In genomic region chr5:73380710-73381586, GRCh38 we compare ENCODE assay signal across 15 cellular contexts.
A peak's percentile ranks its signal among the peaks of the same experiment; 100 is the strongest.
DNase-seq lines count a peak whose midpoint lies in the region; TF ChIP-seq lines count a peak whose summit lies in the region.
"Had no signal": no experiment of that assay in that cellular context is flagged by ENCODE, and none has a peak within 500 bp of the region (broad histone marks: within the 10 kb centered on the region; RNA-seq: fewer than 3 reads in every experiment).

No MANE protein-coding gene starts in this region.

- H3K4me3 ChIP-seq in mesendoderm (ENCODE audit: low read length), result no peak overlapping the region
- peak overlapping the region; percentile 36 to 55 for H3K4me3 ChIP-seq in testis
- H3K4me3 ChIP-seq in ascending aorta, result no peak overlapping the region

- peak; percentile 16 for DNase-seq in activated naive CD4-positive, alpha-beta T cell treated with anti-CD3 and anti-CD28 coated beads, Interleukin-2, amount 50 U/mL, for 16 hours
- no peak for DNase-seq in activated naive CD4-positive, alpha-beta T cell (lab: John Stamatoyannopoulos, UW)
- peak; percentile 39 for DNase-seq in mesendoderm
- DNase-seq in testis, result no peak
- no peak for DNase-seq in ascending aorta (ENCODE audit: low spot score in 2 of 2)
- DNase-seq in GOT3 (lab: John Stamatoyannopoulos, UW), result no peak
- no peak for DNase-seq in HCEC 1CT
- DNase-seq: amniotic stem cell; DMS79 treated with DMSO at 0.1 percent for 48 hours; HFFc6; NCI-H146; NK-92 treated with Interleukin-12 subunit alpha and Interleukin-12 subunit beta, amount 100 ng/mL, for 24 hours; nucleus accumbens; stimulated activated CD8-positive, alpha-beta memory T cell treated with anti-CD3 and anti-CD28 coated beads, Interleukin-4, amount 100 ng/mL, for 48 hours had no signal

- no peaks in the 10 kb centered on the region for H3K9me3 ChIP-seq in testis
- peaks cover 9 to 10% of the 10 kb centered on the region in 2 donors for H3K9me3 ChIP-seq in ascending aorta

- H3K9ac ChIP-seq in mesendoderm (ENCODE audit: low read length), result no peak overlapping the region

- no peaks in the 10 kb centered on the region for H3K79me1 ChIP-seq in mesendoderm (ENCODE audit: low read length)

- H4K5ac ChIP-seq in mesendoderm (ENCODE audit: low read length), result no peak overlapping the region

- peaks cover 16% of the 10 kb centered on the region for H3K9me3 Mint-ChIP-seq in activated naive CD8-positive, alpha-beta T cell (ENCODE audit: low read depth)

- H3K56ac ChIP-seq in mesendoderm (ENCODE audit: low read length), result no peak overlapping the region

- no peak overlapping the region for H2BK15ac ChIP-seq in mesendoderm (replicated peaks; ENCODE audit: low read depth)

- no peak overlapping the region for H3K27ac ChIP-seq in mesendoderm (ENCODE audit: low read depth, low read length)
- H3K27ac ChIP-seq in testis, result no peak overlapping the region
- no peak overlapping the region for H3K27ac ChIP-seq in ascending aorta

- H3K4ac ChIP-seq in mesendoderm (ENCODE audit: low read depth, low read length), result no peak overlapping the region

- WGBS in mesendoderm (ENCODE audit: extremely low coverage, insufficient coverage, low lambda C conversion rate), result no CpG with 5 or more reads among the region's 54 CpGs
- WGBS in testis, 2 donors, result 17 to 18% methylated on average over 32 to 42 of the region's 54 CpGs

- H3K36me3 ChIP-seq in mesendoderm (ENCODE audit: control insufficient read depth, insufficient read depth, low read length) (no peaks in the 10 kb centered on the region), testis (ENCODE audit: low read depth, missing control alignments) (no peaks in the 10 kb centered on the region), ascending aorta (no peaks in the 10 kb centered on the region)

- peaks cover 38% of the 10 kb centered on the region for H3K27me3 Mint-ChIP-seq in activated naive CD8-positive, alpha-beta T cell

- no peak overlapping the region for H4K8ac ChIP-seq in mesendoderm (ENCODE audit: low read depth, low read length)

- H3K4me1 ChIP-seq in mesendoderm (ENCODE audit: control insufficient read depth, low read depth, low read length) (no peaks in the 10 kb centered on the region), testis (peaks cover 9% of the 10 kb centered on the region), ascending aorta (no peaks in the 10 kb centered on the region)

- H2AK5ac ChIP-seq in mesendoderm (ENCODE audit: low read length), result no peak overlapping the region

- intact Hi-C loops in testis (cut with DNase I; ENCODE audit: low total_unique reads) (no loop called here), ascending aorta (cut with DNase I) (no loop called here)

- no peak overlapping the region for H3K18ac ChIP-seq in mesendoderm (ENCODE audit: low read length)

- peaks cover 11% of the 10 kb centered on the region for H3K36me3 Mint-ChIP-seq in activated naive CD8-positive, alpha-beta T cell

- H3K79me2 ChIP-seq in mesendoderm (ENCODE audit: control insufficient read depth, insufficient read depth, low read length), result no peaks in the 10 kb centered on the region

- H3K4me2 ChIP-seq in mesendoderm (ENCODE audit: low read length), result no peak overlapping the region

- H3K27me3 ChIP-seq in mesendoderm (ENCODE audit: insufficient read depth, low read length, poor library complexity) (peaks cover 28% of the 10 kb centered on the region), testis (no peaks in the 10 kb centered on the region), ascending aorta (no peaks in the 10 kb centered on the region)

- H2BK5ac ChIP-seq in mesendoderm (ENCODE audit: low read length), result no peak overlapping the region

- H2BK120ac ChIP-seq in mesendoderm (ENCODE audit: low read depth, low read length), result no peak overlapping the region

- peaks cover 10% of the 10 kb centered on the region for H3K4me1 Mint-ChIP-seq in activated naive CD8-positive, alpha-beta T cell (ENCODE audit: low read depth)

- no peak for TF ChIP-seq POLR2A in testis (IDR thresholded peaks at IDR 0.05)

- H3K27ac Mint-ChIP-seq in activated naive CD8-positive, alpha-beta T cell, result no peak overlapping the region
- H3K27ac Mint-ChIP-seq: HFFc6 had no signal

- H3K23ac ChIP-seq in mesendoderm (ENCODE audit: low read length), result no peak overlapping the region

- no peak for TF ChIP-seq CTCF in testis (IDR thresholded peaks at IDR 0.05)
- TF ChIP-seq CTCF in ascending aorta (IDR thresholded peaks at IDR 0.05), result no peak

- peak overlapping the region; percentile 76 for H3K4me3 Mint-ChIP-seq in activated naive CD8-positive, alpha-beta T cell
- H3K4me3 Mint-ChIP-seq: HFFc6 had no signal

Comparison
In these comparisons a context has a peak if more than half of its experiments do, and no peak if none do; other contexts are left out.
1. DNase-seq: peak in activated naive CD4-positive, alpha-beta T cell treated with anti-CD3 and anti-CD28 coated beads, Interleukin-2, amount 50 U/mL, for 16 hours (single experiment) and mesendoderm (single experiment); none in activated naive CD4-positive, alpha-beta T cell (0 of 4), testis (single experiment), ascending aorta (0 of 2), GOT3 (single experiment) and HCEC 1CT (single experiment).
2. H3K4me3 ChIP-seq: peak in testis (2 of 2); none in mesendoderm (single experiment) and ascending aorta (0 of 2).